Comparison of ENCODE assay signal across 18 cellular contexts in genomic region chr10:132765435-132765834, GRCh38. TPM values are rescaled to one million over a fixed set of nuclear protein-coding genes. Genes with fewer than 3 reads are reported as not detected.
DNase-seq lines count a peak whose midpoint lies in the region; ATAC-seq and FAIRE-seq lines count a peak whose summit lies in the region.
"Had no signal": no experiment of that assay in that cellular context is flagged by ENCODE, and none has a peak within 500 bp of the region (broad histone marks: within the 10 kb centered on the region; RNA-seq: fewer than 3 reads in every experiment).

No MANE protein-coding gene starts in this region.

- no peak for ATAC-seq in GM18498 (IDR thresholded peaks at IDR 0.05; ENCODE audit: unreplicated experiment)
- ATAC-seq: A549 had no signal

- FAIRE-seq in frontal cortex (lab: Jason Lieb, UNC): peak; percentile 13
- FAIRE-seq: A549 had no signal

- peak; percentile 73 for DNase-seq in Ammon's horn (ENCODE audit: low spot score)
- peak; percentile 36 for DNase-seq in NCI-H2171 (lab: John Stamatoyannopoulos, UW)
- peak in 1 of 2 donors; percentile 70 for DNase-seq in frontal cortex (ENCODE audit: low spot score in 2 of 2)
- peak; percentile 62 for DNase-seq in pons (ENCODE audit: low spot score)
- DNase-seq in SIG-M5 treated with dmso at 0.1 percent for 504 hours (lab: John Stamatoyannopoulos, UW; ENCODE audit: unreplicated experiment): no peak
- no peak for DNase-seq in NCI-H345 treated with DMSO at 0.1 percent for 48 hours (lab: John Stamatoyannopoulos, UW; ENCODE audit: unreplicated experiment)
- DNase-seq: DMS153, EL, HFFc6, NCI-H1048, NCI-H1436 treated with DMSO at 0.1 percent for 48 hours, NCI-H2081 treated with DMSO at 0.1 percent for 48 hours, NCI-H446, NCI-H774 had no signal

RNA-seq across cellular contexts. Expression of gene NKX6-2, which starts 20.5 kb away (rescaled TPM):
- total RNA-seq in frontal cortex: 0.41 TPM
- total RNA-seq: H4, HFFc6, MCF 10A had no signal

Comparison
In these comparisons a context has a peak if more than half of its experiments do, and no peak if none do; other contexts are left out.
1. DNase-seq: peak in Ammon's horn (single experiment), NCI-H2171 (single experiment) and pons (single experiment); none in SIG-M5 treated with dmso at 0.1 percent for 504 hours (single experiment) and NCI-H345 treated with DMSO at 0.1 percent for 48 hours (single experiment).